1 cellular context compared by ENCODE assay signal in genomic region chr1:156480411-156481192, GRCh38.
TF ChIP-seq lines count a peak whose summit lies in the region.

No MANE protein-coding gene starts in this region.

TF ChIP-seq in HCT116, 20 proteins besides CTCF, POLR2A, EP300 and RAD21 (continued from another document):
- TF ChIP-seq ZBTB33 (IDR thresholded peaks at IDR 0.05; ENCODE audit: extremely low read depth, insufficient replicate concordance, low read length), result no peak
